ENCODE assay signal across 8 cellular contexts in genomic region chr20:56247954-56248782, GRCh38. TPM values are rescaled to one million over a fixed set of nuclear protein-coding genes. Genes with fewer than 3 reads are reported as not detected.
A peak's percentile ranks its signal among the peaks of the same experiment; 100 is the strongest.
DNase-seq lines count a peak whose midpoint lies in the region; ATAC-seq and TF ChIP-seq lines count a peak whose summit lies in the region.

TSS of gene MC3R (plus strand) at chr20:56248732. CDS start at chr20:56248844, 112 bp downstream.

- TF ChIP-seq CTCF in WTC11 (IDR thresholded peaks at IDR 0.05) (no peak), upper lobe of right lung (IDR thresholded peaks at IDR 0.05) (peak; percentile 69)

- ATAC-seq in WTC11, result peak; percentile 52
- ATAC-seq in naive thymus-derived CD4-positive, alpha-beta T cell, result no peak
- ATAC-seq in upper lobe of right lung, result peak; percentile 80

- no peaks in the 10 kb centered on the region for H3K4me1 ChIP-seq in naive thymus-derived CD4-positive, alpha-beta T cell (ENCODE audit: control insufficient read depth in 2 of 2, insufficient read depth in 2 of 2, low read length in 2 of 2)
- H3K4me1 ChIP-seq in upper lobe of right lung, result no peaks in the 10 kb centered on the region

- no peak within 1 kb of the TSS for H3K4me3 Mint-ChIP-seq in WTC11
- no peak within 1 kb of the TSS for H3K4me3 Mint-ChIP-seq in naive thymus-derived CD4-positive, alpha-beta T cell

- H3K27ac ChIP-seq in naive thymus-derived CD4-positive, alpha-beta T cell (ENCODE audit: low read depth, low read length), result no peak within 1 kb of the TSS
- no peak within 1 kb of the TSS for H3K27ac ChIP-seq in upper lobe of right lung

- DNase-seq in DMS 273 (lab: John Stamatoyannopoulos, UW; ENCODE audit: unreplicated experiment) (peak; percentile 68), DMS 273 treated with DMSO at 0.1 percent for 48 hours (lab: John Stamatoyannopoulos, UW) (no peak), HCEC 1CT (peak; percentile 29), NCI-H1930 (lab: John Stamatoyannopoulos, UW) (peak; percentile 17 to 55), WTC11 (ENCODE audit: low spot score) (peak; percentile 17), ecto neural progenitor cell (ENCODE audit: low spot score) (peak; percentile 72), upper lobe of right lung (peak; percentile 69)
- peak in 7 of 9 donors; percentile 9 to 34 (median 21) for DNase-seq in naive thymus-derived CD4-positive, alpha-beta T cell

- no peak within 1 kb of the TSS for H3K27ac Mint-ChIP-seq in WTC11
- H3K27ac Mint-ChIP-seq in naive thymus-derived CD4-positive, alpha-beta T cell, result no peak within 1 kb of the TSS

- H3K36me3 ChIP-seq in naive thymus-derived CD4-positive, alpha-beta T cell (ENCODE audit: control insufficient read depth in 2 of 3, insufficient read depth in 3 of 3, low read length in 3 of 3), result no peaks in the 10 kb centered on the region
- no peaks in the 10 kb centered on the region for H3K36me3 ChIP-seq in upper lobe of right lung

- POLR2A ChIA-PET in WTC11 (lab: Charles Lee), result no interaction called here
- POLR2A ChIA-PET in naive thymus-derived CD4-positive, alpha-beta T cell (lab: Charles Lee), result no interaction called here

- H3K9me3 ChIP-seq in naive thymus-derived CD4-positive, alpha-beta T cell (ENCODE audit: control insufficient read depth in 2 of 3, low read length in 3 of 3), result no peaks in the 10 kb centered on the region
- H3K9me3 ChIP-seq in upper lobe of right lung, result no peaks in the 10 kb centered on the region

- H3K36me3 Mint-ChIP-seq in WTC11, result peaks cover 72% of the 10 kb centered on the region
- H3K36me3 Mint-ChIP-seq in naive thymus-derived CD4-positive, alpha-beta T cell, result no peaks in the 10 kb centered on the region

- H3K27me3 Mint-ChIP-seq in WTC11 (ENCODE audit: low read depth), result peaks cover 28% of the 10 kb centered on the region
- H3K27me3 Mint-ChIP-seq in naive thymus-derived CD4-positive, alpha-beta T cell, result peaks cover 10 to 70% (median 59%) of the 10 kb centered on the region in 5 donors

- intact Hi-C loops in naive thymus-derived CD4-positive, alpha-beta T cell (cut with micrococcal nuclease), result loop anchor here (2.0 to 5.0 kb wide), 3 partner anchors 94 to 269 kb away; no protein-coding TSS in a partner anchor
- intact Hi-C loops in upper lobe of right lung (cut with DNase I), result no loop called here

- H3K9me3 Mint-ChIP-seq in WTC11, result peaks cover 93% of the 10 kb centered on the region
- H3K9me3 Mint-ChIP-seq in naive thymus-derived CD4-positive, alpha-beta T cell, result peaks cover 0 to 2% (median 0%) of the 10 kb centered on the region in 11 donors

- H3K4me3 ChIP-seq in naive thymus-derived CD4-positive, alpha-beta T cell (ENCODE audit: low read length), result no peak within 1 kb of the TSS
- H3K4me3 ChIP-seq in upper lobe of right lung, result no peak within 1 kb of the TSS

- H3K4me1 Mint-ChIP-seq in WTC11, result no peaks in the 10 kb centered on the region
- no peaks in the 10 kb centered on the region for H3K4me1 Mint-ChIP-seq in naive thymus-derived CD4-positive, alpha-beta T cell

- H3K27me3 ChIP-seq in naive thymus-derived CD4-positive, alpha-beta T cell (ENCODE audit: control insufficient read depth in 2 of 2, insufficient read depth in 2 of 2, low read length in 2 of 2), result no peaks in the 10 kb centered on the region
- peaks cover 18% of the 10 kb centered on the region for H3K27me3 ChIP-seq in upper lobe of right lung

- CTCF ChIA-PET in WTC11 (lab: Charles Lee), result interaction anchor here (1.0 kb wide), 1 partner anchor 96 kb away, joined by 3 read pairs; no protein-coding TSS in a partner anchor
- CTCF ChIA-PET in naive thymus-derived CD4-positive, alpha-beta T cell (lab: Charles Lee), result no interaction called here

TF ChIP-seq in WTC11, 78 proteins besides CTCF, POLR2A, EP300 and RAD21 (continues in another document):
- TF ChIP-seq ZNF219 (CRISPR knock-in tag; IDR thresholded peaks at IDR 0.05; ENCODE audit: borderline replicate concordance) (no peak), ARID4B (CRISPR knock-in tag; IDR thresholded peaks at IDR 0.05; ENCODE audit: borderline replicate concordance) (no peak), GABPB1 (CRISPR knock-in tag; IDR thresholded peaks at IDR 0.05) (no peak), FOXP1 (CRISPR knock-in tag; IDR thresholded peaks at IDR 0.05; ENCODE audit: borderline replicate concordance) (no peak), ERG (CRISPR knock-in tag; IDR thresholded peaks at IDR 0.05) (no peak), ATF6 (CRISPR knock-in tag; IDR thresholded peaks at IDR 0.05) (no peak), ZNF512 (CRISPR knock-in tag; IDR thresholded peaks at IDR 0.05; ENCODE audit: borderline replicate concordance) (no peak), ZSCAN18 (CRISPR knock-in tag; IDR thresholded peaks at IDR 0.05) (no peak)

RNA-seq across cellular contexts. Expression of gene MC3R, which starts in this region (rescaled TPM):
- total RNA-seq in WTC11 (2021) (not detected in 3 replicates), upper lobe of right lung (not detected)
- total RNA-seq in naive thymus-derived CD4-positive, alpha-beta T cell, result not detected
- not detected for polyA plus RNA-seq in naive thymus-derived CD4-positive, alpha-beta T cell

Comparison
In these comparisons a context has a peak if more than half of its experiments do, and no peak if none do; other contexts are left out.
1. Peak in DNase-seq and ATAC-seq in WTC11; RNA of the gene not detected or under 1 TPM.
2. Peak in DNase-seq in naive thymus-derived CD4-positive, alpha-beta T cell; RNA of the gene not detected or under 1 TPM.
3. Peak in DNase-seq and ATAC-seq in upper lobe of right lung; RNA of the gene not detected or under 1 TPM.